10 cellular contexts compared by ENCODE assay signal in the genomic region with DNA sequence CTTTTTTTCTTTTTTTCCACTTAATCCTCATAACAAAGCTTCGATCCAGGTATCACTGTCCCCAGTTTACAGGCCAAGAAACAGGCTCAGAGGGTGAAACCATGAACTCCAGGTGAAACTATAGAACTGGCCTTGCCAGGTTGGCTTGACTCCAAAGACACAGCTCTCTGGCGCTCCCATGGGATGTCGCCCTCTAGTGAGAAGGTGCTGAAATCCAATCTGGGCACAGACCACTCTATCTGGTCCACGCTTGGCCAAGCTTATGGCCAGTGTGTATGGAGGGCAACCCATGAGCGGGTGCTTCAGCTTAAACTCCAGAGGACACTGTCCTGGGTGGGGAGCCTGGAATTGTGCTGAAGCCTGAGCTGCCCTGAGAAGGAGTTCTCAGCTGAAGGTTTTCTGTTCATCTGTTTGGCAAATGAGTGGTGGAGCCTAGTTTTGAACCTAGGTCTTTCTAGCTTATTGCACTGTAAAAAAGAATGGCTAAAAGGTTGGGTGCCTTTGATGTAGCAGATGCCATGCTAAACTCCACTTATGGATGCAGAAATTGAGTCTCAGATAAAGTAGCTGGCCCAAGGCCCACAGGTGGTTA.
DNase-seq lines count a peak whose midpoint lies in the region; ATAC-seq and TF ChIP-seq lines count a peak whose summit lies in the region.
"Had no signal": no experiment of that assay in that cellular context is flagged by ENCODE, and none has a peak within 500 bp of the region (broad histone marks: within the 10 kb centered on the region; RNA-seq: fewer than 3 reads in every experiment).

No MANE protein-coding gene starts in this region.

- no peak overlapping the region for H3K27ac Mint-ChIP-seq in progenitor cell of endocrine pancreas
- no peak overlapping the region for H3K27ac Mint-ChIP-seq in activated CD8-positive, alpha-beta memory T cell treated with anti-CD3 and anti-CD28 coated beads, Interleukin-2, amount 10 ng/mL, durations not matched to agents 7 days and 5 days
- peak overlapping the region in 1 of 9 donors; percentile 16 for H3K27ac Mint-ChIP-seq in naive thymus-derived CD4-positive, alpha-beta T cell
- H3K27ac Mint-ChIP-seq: CD8-positive, alpha-beta T cell had no signal

- no peak overlapping the region for H3K27ac ChIP-seq in naive thymus-derived CD4-positive, alpha-beta T cell (ENCODE audit: low read depth, low read length)

- H3K9me3 ChIP-seq in MG63, result no peaks in the 10 kb centered on the region
- no peaks in the 10 kb centered on the region for H3K9me3 ChIP-seq in naive thymus-derived CD4-positive, alpha-beta T cell (ENCODE audit: control insufficient read depth in 2 of 3, low read length in 3 of 3)

- no peak overlapping the region for H3K4me3 ChIP-seq in MG63
- no peak overlapping the region for H3K4me3 ChIP-seq in naive thymus-derived CD4-positive, alpha-beta T cell (ENCODE audit: low read length)

- POLR2A ChIA-PET in naive thymus-derived CD4-positive, alpha-beta T cell (lab: Charles Lee), result no interaction called here

- no peaks in the 10 kb centered on the region for H3K9me3 Mint-ChIP-seq in progenitor cell of endocrine pancreas (ENCODE audit: low read depth)
- H3K9me3 Mint-ChIP-seq in activated CD8-positive, alpha-beta memory T cell treated with anti-CD3 and anti-CD28 coated beads, Interleukin-2, amount 10 ng/mL, durations not matched to agents 7 days and 5 days (ENCODE audit: low read depth), result no peaks in the 10 kb centered on the region
- no peaks in the 10 kb centered on the region for H3K9me3 Mint-ChIP-seq in naive thymus-derived CD4-positive, alpha-beta T cell
- H3K9me3 Mint-ChIP-seq: CD8-positive, alpha-beta T cell had no signal

- CTCF ChIA-PET in activated CD8-positive, alpha-beta memory T cell treated with anti-CD3 and anti-CD28 coated beads, Interleukin-2, amount 10 ng/mL, durations not matched to agents 7 days and 5 days (lab: Charles Lee), result interaction anchor here (0.7 to 0.8 kb wide), 4 partner anchors 11 to 277 kb away, joined by 3 read pairs; no protein-coding TSS in a partner anchor
- CTCF ChIA-PET in naive thymus-derived CD4-positive, alpha-beta T cell (lab: Charles Lee), result interaction anchor here (0.6 kb wide), 1 partner anchor 21 kb away, joined by 3 read pairs; no protein-coding TSS in a partner anchor

- peaks cover 36% of the 10 kb centered on the region for H3K36me3 Mint-ChIP-seq in progenitor cell of endocrine pancreas (ENCODE audit: insufficient read depth)
- peaks cover 56% of the 10 kb centered on the region for H3K36me3 Mint-ChIP-seq in activated CD8-positive, alpha-beta memory T cell treated with anti-CD3 and anti-CD28 coated beads, Interleukin-2, amount 10 ng/mL, durations not matched to agents 7 days and 5 days
- H3K36me3 Mint-ChIP-seq in naive thymus-derived CD4-positive, alpha-beta T cell, result peaks cover 41 to 80% (median 62%) of the 10 kb centered on the region in 5 donors

- DNase-seq in NCI-H82 (lab: John Stamatoyannopoulos, UW) (peak; percentile 55), NCI-H82 treated with DMSO at 0.1 percent for 48 hours (lab: John Stamatoyannopoulos, UW; ENCODE audit: unreplicated experiment) (no peak), MG63 (peak; percentile 14), cerebellar cortex (ENCODE audit: low spot score) (peak; percentile 43), progenitor cell of endocrine pancreas (ENCODE audit: low spot score, unreplicated experiment) (no peak), midbrain (lab: John Stamatoyannopoulos, UW) (no peak)
- no peak for DNase-seq in activated CD8-positive, alpha-beta memory T cell treated with anti-CD3 and anti-CD28 coated beads, Interleukin-2, amount 10 ng/mL, durations not matched to agents 7 days and 5 days
- no peak for DNase-seq in naive thymus-derived CD4-positive, alpha-beta T cell
- DNase-seq: CD8-positive, alpha-beta T cell; effector CD4-positive, alpha-beta T cell had no signal

- H3K27me3 ChIP-seq in MG63, result no peaks in the 10 kb centered on the region
- no peaks in the 10 kb centered on the region for H3K27me3 ChIP-seq in naive thymus-derived CD4-positive, alpha-beta T cell (ENCODE audit: control insufficient read depth in 2 of 2, insufficient read depth in 2 of 2, low read length in 2 of 2)

- no peaks in the 10 kb centered on the region for H3K27me3 Mint-ChIP-seq in progenitor cell of endocrine pancreas
- no peaks in the 10 kb centered on the region for H3K27me3 Mint-ChIP-seq in activated CD8-positive, alpha-beta memory T cell treated with anti-CD3 and anti-CD28 coated beads, Interleukin-2, amount 10 ng/mL, durations not matched to agents 7 days and 5 days
- H3K27me3 Mint-ChIP-seq in naive thymus-derived CD4-positive, alpha-beta T cell, result no peaks in the 10 kb centered on the region

- intact Hi-C loops in naive thymus-derived CD4-positive, alpha-beta T cell (cut with micrococcal nuclease), result no loop called here

- H3K4me3 Mint-ChIP-seq in progenitor cell of endocrine pancreas (ENCODE audit: low read depth), result no peak overlapping the region
- no peak overlapping the region for H3K4me3 Mint-ChIP-seq in activated CD8-positive, alpha-beta memory T cell treated with anti-CD3 and anti-CD28 coated beads, Interleukin-2, amount 10 ng/mL, durations not matched to agents 7 days and 5 days
- no peak overlapping the region for H3K4me3 Mint-ChIP-seq in naive thymus-derived CD4-positive, alpha-beta T cell
- H3K4me3 Mint-ChIP-seq: CD8-positive, alpha-beta T cell had no signal

- H3K36me3 ChIP-seq in MG63, result no peaks in the 10 kb centered on the region
- H3K36me3 ChIP-seq in naive thymus-derived CD4-positive, alpha-beta T cell (ENCODE audit: control insufficient read depth in 2 of 3, insufficient read depth in 3 of 3, low read length in 3 of 3), result peaks cover 0 to 24% (median 4%) of the 10 kb centered on the region in 3 experiments

- ATAC-seq in activated CD8-positive, alpha-beta memory T cell treated with anti-CD3 and anti-CD28 coated beads, Interleukin-2, amount 10 ng/mL, durations not matched to agents 7 days and 5 days, result no peak
- ATAC-seq in naive thymus-derived CD4-positive, alpha-beta T cell, result no peak
- ATAC-seq: CD8-positive, alpha-beta T cell had no signal

- H3K4me1 Mint-ChIP-seq in progenitor cell of endocrine pancreas (ENCODE audit: low read depth), result peaks cover 8% of the 10 kb centered on the region
- no peaks in the 10 kb centered on the region for H3K4me1 Mint-ChIP-seq in activated CD8-positive, alpha-beta memory T cell treated with anti-CD3 and anti-CD28 coated beads, Interleukin-2, amount 10 ng/mL, durations not matched to agents 7 days and 5 days
- H3K4me1 Mint-ChIP-seq in naive thymus-derived CD4-positive, alpha-beta T cell, result peaks cover 0 to 19% (median 0%) of the 10 kb centered on the region in 7 donors

- no peaks in the 10 kb centered on the region for H3K4me1 ChIP-seq in naive thymus-derived CD4-positive, alpha-beta T cell (ENCODE audit: control insufficient read depth in 2 of 2, insufficient read depth in 2 of 2, low read length in 2 of 2)

- peak; percentile 44 for TF ChIP-seq CTCF in progenitor cell of endocrine pancreas (IDR thresholded peaks at IDR 0.05; ENCODE audit: unreplicated experiment)

Comparison
In these comparisons a context has a peak if more than half of its experiments do, and no peak if none do; other contexts are left out.
1. DNase-seq: peak in NCI-H82 (single experiment), MG63 (single experiment) and cerebellar cortex (single experiment); none in NCI-H82 treated with DMSO at 0.1 percent for 48 hours (single experiment), progenitor cell of endocrine pancreas (single experiment), midbrain (single experiment), activated CD8-positive, alpha-beta memory T cell treated with anti-CD3 and anti-CD28 coated beads, Interleukin-2, amount 10 ng/mL, durations not matched to agents 7 days and 5 days (single experiment) and naive thymus-derived CD4-positive, alpha-beta T cell (0 of 9).